1 cellular context compared by ENCODE assay signal in the genomic region with DNA sequence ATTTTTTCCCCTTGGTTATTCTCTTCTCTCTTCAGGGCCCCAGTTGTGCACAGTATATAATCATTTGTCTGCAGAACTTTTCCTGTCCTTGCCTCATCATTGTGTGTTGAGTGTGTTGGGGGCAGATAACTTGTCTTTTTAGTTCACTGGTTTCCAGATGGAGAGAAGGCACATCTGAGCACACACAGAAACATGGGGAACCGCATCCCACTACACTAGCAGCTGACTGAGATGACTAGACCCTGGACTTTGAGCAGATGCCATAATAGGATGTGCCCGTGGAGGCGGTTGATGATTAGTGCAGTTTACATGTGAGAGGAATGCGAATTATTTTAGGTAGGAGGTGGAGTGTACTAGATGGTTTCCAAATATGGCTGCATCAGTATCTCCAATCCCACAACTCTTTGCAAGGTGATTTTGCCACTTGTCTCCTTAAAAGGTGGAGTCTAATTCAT.
A peak's percentile ranks its signal among the peaks of the same experiment; 100 is the strongest.
TF ChIP-seq lines count a peak whose summit lies in the region.

No MANE protein-coding gene starts in this region.

TF ChIP-seq in HepG2, 621 proteins besides CTCF, POLR2A, EP300 and RAD21 (continued from another document and continues in another):
- TF ChIP-seq ZNF646 (CRISPR knock-in tag; IDR thresholded peaks at IDR 0.05) (no peak), MAFF (IDR thresholded peaks at IDR 0.05; ENCODE audit: low read depth, low read length) (no peak; the same call in 1 of the 2 replicates), ZNF75D (CRISPR knock-in tag; IDR thresholded peaks at IDR 0.05; ENCODE audit: borderline replicate concordance) (no peak), HNRNPK (IDR thresholded peaks at IDR 0.05; ENCODE audit: low read depth, low read length, poor library complexity, severe bottlenecking) (no peak), ZNF282 (IDR thresholded peaks at IDR 0.05; ENCODE audit: partially characterized antibody) (no peak), CAMTA2 (CRISPR knock-in tag; IDR thresholded peaks at IDR 0.05; ENCODE audit: borderline replicate concordance) (no peak), TCF7L2 (IDR thresholded peaks at IDR 0.05; ENCODE audit: low read depth, low read length) (no peak), ZNF530 (CRISPR knock-in tag; IDR thresholded peaks at IDR 0.05; ENCODE audit: low read depth) (no peak), ZNF260 (CRISPR knock-in tag; IDR thresholded peaks at IDR 0.05; ENCODE audit: borderline replicate concordance, low read depth) (no peak), ZNF691 (CRISPR knock-in tag; IDR thresholded peaks at IDR 0.05; ENCODE audit: borderline replicate concordance, low read depth) (no peak), ZNF761 (CRISPR knock-in tag; conservative IDR thresholded peaks at IDR 0.05) (no peak), ZNF773 (CRISPR knock-in tag; IDR thresholded peaks at IDR 0.05; ENCODE audit: borderline replicate concordance) (no peak), ZFYVE20 (CRISPR knock-in tag; IDR thresholded peaks at IDR 0.05; ENCODE audit: borderline replicate concordance, low read depth) (no peak), STAG1 (CRISPR knock-in tag; IDR thresholded peaks at IDR 0.05) (no peak), ZNF143 (CRISPR knock-in tag; IDR thresholded peaks at IDR 0.05) (no peak), YEATS4 (CRISPR knock-in tag; IDR thresholded peaks at IDR 0.05; ENCODE audit: borderline replicate concordance) (no peak; the same call in 1 of the 2 replicates), WIZ (CRISPR knock-in tag; IDR thresholded peaks at IDR 0.05) (no peak)
- TF ChIP-seq, protein P1, sequence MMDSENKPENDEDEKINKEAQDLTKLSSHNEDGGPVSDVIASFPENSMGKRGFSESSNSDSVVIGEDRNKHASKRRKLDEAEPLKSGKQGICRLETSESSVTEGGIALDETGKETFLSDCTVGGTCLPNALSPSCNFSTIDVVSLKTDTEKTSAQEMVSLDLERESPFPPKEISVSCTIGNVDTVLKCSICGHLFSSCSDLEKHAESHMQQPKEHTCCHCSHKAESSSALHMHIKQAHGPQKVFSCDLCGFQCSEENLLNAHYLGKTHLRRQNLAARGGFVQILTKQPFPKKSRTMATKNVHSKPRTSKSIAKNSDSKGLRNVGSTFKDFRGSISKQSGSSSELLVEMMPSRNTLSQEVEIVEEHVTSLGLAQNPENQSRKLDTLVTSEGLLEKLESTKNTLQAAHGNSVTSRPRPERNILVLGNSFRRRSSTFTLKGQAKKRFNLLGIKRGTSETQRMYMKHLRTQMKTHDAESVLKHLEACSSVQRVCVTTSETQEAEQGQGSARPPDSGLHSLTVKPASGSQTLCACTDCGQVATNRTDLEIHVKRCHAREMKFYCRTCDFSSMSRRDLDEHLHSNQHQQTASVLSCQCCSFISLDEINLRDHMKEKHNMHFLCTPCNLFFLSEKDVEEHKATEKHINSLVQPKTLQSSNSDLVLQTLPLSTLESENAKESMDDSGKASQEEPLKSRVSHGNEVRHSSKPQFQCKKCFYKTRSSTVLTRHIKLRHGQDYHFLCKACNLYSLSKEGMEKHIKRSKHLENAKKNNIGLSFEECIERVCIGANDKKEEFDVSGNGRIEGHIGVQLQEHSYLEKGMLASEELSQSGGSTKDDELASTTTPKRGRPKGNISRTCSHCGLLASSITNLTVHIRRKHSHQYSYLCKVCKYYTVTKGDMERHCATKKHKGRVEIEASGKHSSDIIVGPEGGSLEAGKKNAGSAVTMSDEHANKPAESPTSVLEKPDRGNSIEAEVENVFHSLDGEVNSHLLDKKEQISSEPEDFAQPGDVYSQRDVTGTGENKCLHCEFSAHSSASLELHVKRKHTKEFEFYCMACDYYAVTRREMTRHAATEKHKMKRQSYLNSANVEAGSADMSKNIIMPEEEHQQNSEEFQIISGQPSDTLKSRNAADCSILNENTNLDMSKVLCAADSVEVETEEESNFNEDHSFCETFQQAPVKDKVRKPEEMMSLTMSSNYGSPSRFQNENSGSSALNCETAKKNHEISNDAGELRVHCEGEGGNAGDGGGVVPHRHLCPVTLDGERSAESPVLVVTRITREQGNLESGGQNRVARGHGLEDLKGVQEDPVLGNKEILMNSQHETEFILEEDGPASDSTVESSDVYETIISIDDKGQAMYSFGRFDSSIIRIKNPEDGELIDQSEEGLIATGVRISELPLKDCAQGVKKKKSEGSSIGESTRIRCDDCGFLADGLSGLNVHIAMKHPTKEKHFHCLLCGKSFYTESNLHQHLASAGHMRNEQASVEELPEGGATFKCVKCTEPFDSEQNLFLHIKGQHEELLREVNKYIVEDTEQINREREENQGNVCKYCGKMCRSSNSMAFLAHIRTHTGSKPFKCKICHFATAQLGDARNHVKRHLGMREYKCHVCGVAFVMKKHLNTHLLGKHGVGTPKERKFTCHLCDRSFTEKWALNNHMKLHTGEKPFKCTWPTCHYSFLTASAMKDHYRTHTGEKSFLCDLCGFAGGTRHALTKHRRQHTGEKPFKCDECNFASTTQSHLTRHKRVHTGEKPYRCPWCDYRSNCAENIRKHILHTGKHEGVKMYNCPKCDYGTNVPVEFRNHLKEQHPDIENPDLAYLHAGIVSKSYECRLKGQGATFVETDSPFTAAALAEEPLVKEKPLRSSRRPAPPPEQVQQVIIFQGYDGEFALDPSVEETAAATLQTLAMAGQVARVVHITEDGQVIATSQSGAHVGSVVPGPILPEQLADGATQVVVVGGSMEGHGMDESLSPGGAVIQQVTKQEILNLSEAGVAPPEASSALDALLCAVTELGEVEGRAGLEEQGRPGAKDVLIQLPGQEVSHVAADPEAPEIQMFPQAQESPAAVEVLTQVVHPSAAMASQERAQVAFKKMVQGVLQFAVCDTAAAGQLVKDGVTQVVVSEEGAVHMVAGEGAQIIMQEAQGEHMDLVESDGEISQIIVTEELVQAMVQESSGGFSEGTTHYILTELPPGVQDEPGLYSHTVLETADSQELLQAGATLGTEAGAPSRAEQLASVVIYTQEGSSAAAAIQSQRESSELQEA (CRISPR knock-in tag; IDR thresholded peaks at IDR 0.05; ENCODE audit: not compliant biosample characterization), result no peak
- TF ChIP-seq, protein P2, sequence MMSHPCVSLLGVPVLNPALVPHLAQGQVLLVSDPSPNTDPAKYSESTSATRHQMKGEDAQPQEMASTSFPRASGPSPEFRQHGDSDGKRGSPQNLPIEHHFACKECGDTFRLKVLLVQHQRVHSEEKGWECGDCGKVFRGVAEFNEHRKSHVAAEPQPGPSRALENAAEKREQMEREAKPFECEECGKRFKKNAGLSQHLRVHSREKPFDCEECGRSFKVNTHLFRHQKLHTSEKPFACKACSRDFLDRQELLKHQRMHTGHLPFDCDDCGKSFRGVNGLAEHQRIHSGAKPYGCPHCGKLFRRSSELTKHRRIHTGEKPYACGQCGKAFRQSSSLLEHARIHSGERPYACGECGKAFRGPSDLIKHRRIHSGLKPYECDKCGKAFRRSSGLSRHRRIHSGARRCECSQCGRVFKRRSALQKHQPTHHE (CRISPR knock-in tag; IDR thresholded peaks at IDR 0.05; ENCODE audit: borderline replicate concordance), result no peak
- TF ChIP-seq, protein P3, sequence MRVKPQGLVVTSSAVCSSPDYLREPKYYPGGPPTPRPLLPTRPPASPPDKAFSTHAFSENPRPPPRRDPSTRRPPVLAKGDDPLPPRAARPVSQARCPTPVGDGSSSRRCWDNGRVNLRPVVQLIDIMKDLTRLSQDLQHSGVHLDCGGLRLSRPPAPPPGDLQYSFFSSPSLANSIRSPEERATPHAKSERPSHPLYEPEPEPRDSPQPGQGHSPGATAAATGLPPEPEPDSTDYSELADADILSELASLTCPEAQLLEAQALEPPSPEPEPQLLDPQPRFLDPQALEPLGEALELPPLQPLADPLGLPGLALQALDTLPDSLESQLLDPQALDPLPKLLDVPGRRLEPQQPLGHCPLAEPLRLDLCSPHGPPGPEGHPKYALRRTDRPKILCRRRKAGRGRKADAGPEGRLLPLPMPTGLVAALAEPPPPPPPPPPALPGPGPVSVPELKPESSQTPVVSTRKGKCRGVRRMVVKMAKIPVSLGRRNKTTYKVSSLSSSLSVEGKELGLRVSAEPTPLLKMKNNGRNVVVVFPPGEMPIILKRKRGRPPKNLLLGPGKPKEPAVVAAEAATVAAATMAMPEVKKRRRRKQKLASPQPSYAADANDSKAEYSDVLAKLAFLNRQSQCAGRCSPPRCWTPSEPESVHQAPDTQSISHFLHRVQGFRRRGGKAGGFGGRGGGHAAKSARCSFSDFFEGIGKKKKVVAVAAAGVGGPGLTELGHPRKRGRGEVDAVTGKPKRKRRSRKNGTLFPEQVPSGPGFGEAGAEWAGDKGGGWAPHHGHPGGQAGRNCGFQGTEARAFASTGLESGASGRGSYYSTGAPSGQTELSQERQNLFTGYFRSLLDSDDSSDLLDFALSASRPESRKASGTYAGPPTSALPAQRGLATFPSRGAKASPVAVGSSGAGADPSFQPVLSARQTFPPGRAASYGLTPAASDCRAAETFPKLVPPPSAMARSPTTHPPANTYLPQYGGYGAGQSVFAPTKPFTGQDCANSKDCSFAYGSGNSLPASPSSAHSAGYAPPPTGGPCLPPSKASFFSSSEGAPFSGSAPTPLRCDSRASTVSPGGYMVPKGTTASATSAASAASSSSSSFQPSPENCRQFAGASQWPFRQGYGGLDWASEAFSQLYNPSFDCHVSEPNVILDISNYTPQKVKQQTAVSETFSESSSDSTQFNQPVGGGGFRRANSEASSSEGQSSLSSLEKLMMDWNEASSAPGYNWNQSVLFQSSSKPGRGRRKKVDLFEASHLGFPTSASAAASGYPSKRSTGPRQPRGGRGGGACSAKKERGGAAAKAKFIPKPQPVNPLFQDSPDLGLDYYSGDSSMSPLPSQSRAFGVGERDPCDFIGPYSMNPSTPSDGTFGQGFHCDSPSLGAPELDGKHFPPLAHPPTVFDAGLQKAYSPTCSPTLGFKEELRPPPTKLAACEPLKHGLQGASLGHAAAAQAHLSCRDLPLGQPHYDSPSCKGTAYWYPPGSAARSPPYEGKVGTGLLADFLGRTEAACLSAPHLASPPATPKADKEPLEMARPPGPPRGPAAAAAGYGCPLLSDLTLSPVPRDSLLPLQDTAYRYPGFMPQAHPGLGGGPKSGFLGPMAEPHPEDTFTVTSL (CRISPR knock-in tag; IDR thresholded peaks at IDR 0.05; ENCODE audit: borderline replicate concordance), result peak; percentile 51; the same call in 1 of the 2 replicates
- TF ChIP-seq, protein P4, sequence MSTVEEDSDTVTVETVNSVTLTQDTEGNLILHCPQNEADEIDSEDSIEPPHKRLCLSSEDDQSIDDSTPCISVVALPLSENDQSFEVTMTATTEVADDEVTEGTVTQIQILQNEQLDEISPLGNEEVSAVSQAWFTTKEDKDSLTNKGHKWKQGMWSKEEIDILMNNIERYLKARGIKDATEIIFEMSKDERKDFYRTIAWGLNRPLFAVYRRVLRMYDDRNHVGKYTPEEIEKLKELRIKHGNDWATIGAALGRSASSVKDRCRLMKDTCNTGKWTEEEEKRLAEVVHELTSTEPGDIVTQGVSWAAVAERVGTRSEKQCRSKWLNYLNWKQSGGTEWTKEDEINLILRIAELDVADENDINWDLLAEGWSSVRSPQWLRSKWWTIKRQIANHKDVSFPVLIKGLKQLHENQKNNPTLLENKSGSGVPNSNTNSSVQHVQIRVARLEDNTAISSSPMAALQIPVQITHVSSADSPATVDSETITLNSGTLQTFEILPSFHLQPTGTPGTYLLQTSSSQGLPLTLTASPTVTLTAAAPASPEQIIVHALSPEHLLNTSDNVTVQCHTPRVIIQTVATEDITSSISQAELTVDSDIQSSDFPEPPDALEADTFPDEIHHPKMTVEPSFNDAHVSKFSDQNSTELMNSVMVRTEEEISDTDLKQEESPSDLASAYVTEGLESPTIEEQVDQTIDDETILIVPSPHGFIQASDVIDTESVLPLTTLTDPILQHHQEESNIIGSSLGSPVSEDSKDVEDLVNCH (CRISPR knock-in tag; IDR thresholded peaks at IDR 0.05), result no peak
- TF ChIP-seq, protein P5, sequence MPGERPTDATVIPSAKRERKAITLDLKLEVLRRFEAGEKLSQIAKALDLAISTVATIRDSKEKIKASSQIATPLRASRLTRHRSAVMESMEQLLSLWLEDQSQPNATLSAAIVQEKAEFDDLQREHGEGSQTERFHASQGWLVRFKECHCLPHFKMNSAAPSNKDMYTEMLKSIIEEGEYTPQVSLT (CRISPR knock-in tag; IDR thresholded peaks at IDR 0.05; ENCODE audit: borderline replicate concordance, low read depth), result no peak
